In the genomic region with DNA sequence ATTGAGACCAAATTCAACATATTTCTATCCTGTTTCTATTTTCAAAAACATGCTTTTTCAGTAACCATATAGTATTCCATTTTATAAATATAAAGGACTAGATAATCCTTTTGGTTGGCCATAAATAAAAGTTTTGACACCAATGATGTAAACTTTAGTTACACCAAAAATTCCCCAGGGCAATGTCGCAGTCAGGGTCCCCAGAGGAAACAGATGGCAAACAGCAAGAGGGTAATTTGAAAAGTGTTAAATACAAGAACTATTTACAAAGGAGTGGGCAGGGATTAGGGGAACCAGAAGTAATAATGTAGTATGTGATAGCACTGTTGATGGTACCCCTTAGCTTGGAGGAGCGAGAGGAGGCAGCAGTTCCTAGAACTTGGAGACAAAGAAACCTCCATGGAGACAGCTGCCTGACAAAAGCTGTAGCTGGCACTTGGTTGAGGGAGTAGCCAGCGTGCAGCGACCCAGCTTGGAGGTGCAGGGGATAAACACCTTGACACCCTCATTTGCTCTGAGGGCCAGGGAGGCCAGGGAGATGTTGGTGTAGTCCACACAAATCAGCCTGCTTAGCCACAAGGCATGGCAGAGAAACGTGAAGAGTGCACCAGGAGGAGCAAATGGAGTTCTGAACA, we compare ENCODE assay signal across 27 cellular contexts. TPM values are rescaled to one million over a fixed set of nuclear protein-coding genes. Genes with fewer than 3 reads are reported as not detected.
DNase-seq lines count a peak whose midpoint lies in the region; ATAC-seq and TF ChIP-seq lines count a peak whose summit lies in the region.
"Had no signal": no experiment of that assay in that cellular context is flagged by ENCODE, and none has a peak within 500 bp of the region (broad histone marks: within the 10 kb centered on the region; RNA-seq: fewer than 3 reads in every experiment).

No MANE protein-coding gene starts in this region.

- no TSS peak for BruUV-seq in OCI-LY7 (replicated peaks; lab: Mats Ljungman, UMichigan)

- ATAC-seq in memory B cell (ENCODE audit: low read depth) (peak; percentile 24), heart right ventricle (no peak)
- ATAC-seq: left lung, right cardiac atrium had no signal

- peaks cover 11% of the 10 kb centered on the region for H3K4me1 Mint-ChIP-seq in memory B cell

- POLR2A ChIA-PET in OCI-LY7 (lab: Charles Lee) = interaction anchor here (0.6 kb wide), 1 partner anchor 232 kb away, joined by 3 read pairs; no protein-coding TSS in a partner anchor

- H3K4me2 ChIP-seq in OCI-LY7 (ENCODE audit: low read length) = no peak overlapping the region
- H3K4me2 ChIP-seq: SK-N-SH had no signal

- H3K36me3 ChIP-seq in OCI-LY7 (ENCODE audit: insufficient read depth, low read length) (no peaks in the 10 kb centered on the region), heart right ventricle (no peaks in the 10 kb centered on the region)
- H3K36me3 ChIP-seq: ascending aorta, BE2C, left lung, stomach, uterus had no signal

- 61 to 67% methylated on average over 5 of the region's 5 CpGs for WGBS in heart right ventricle, 2 donors

- H3K9me3 Mint-ChIP-seq in memory B cell = peaks cover 4% of the 10 kb centered on the region
- H3K9me3 Mint-ChIP-seq: activated T-cell treated with anti-CD3 and anti-CD28 coated beads, Interleukin-2, amount 50 U/mL, for 24 hours had no signal

- H3K27ac Mint-ChIP-seq in memory B cell = no peak overlapping the region
- H3K27ac Mint-ChIP-seq: activated B cell treated with CpG ODN at 0.5 μM for 24 hours; activated naive CD8-positive, alpha-beta T cell treated with anti-CD3 and anti-CD28 coated beads, Interleukin-2, amount 10 ng/mL, durations not matched to agents 7 days and 5 days; activated T-cell treated with anti-CD3 and anti-CD28 coated beads, Interleukin-2, amount 50 U/mL, for 24 hours had no signal

- intact Hi-C loops in OCI-LY7 (cut with micrococcal nuclease; ENCODE audit: unreplicated experiment) = no loop called here
- intact Hi-C loops in heart right ventricle (cut with DNase I) = loop anchor here in 1 of 10 donors (5.0 kb wide), 1 partner anchor 51 kb away; no protein-coding TSS in a partner anchor

- H3K27ac ChIP-seq in OCI-LY7 (ENCODE audit: low read depth, low read length, poor library complexity, severe bottlenecking) (no peak overlapping the region), heart right ventricle (no peak overlapping the region)
- H3K27ac ChIP-seq: ascending aorta, coronary artery, left lung, stomach, uterus had no signal

- DNase-seq in DMS 273 (lab: John Stamatoyannopoulos, UW; ENCODE audit: unreplicated experiment) (peak; percentile 36), MV-4-11 (lab: John Stamatoyannopoulos, UW) (peak; percentile 2), OCI-LY7 (ENCODE audit: low spot score) (peak; percentile 8), memory B cell (ENCODE audit: low spot score in 2 of 2) (no peak), heart right ventricle (no peak), OCI-M2 (lab: John Stamatoyannopoulos, UW; ENCODE audit: unreplicated experiment) (no peak), retina (no peak)
- DNase-seq: activated B cell treated with CpG ODN at 0.5 μM for 24 hours; activated CD4-positive, alpha-beta T cell treated with anti-CD3 and anti-CD28 coated beads, Interleukin-2, amount 50 U/mL, for 1 hour; activated gamma-delta T cell; activated naive CD8-positive, alpha-beta T cell treated with anti-CD3 and anti-CD28 coated beads, Interleukin-2, amount 10 ng/mL, durations not matched to agents 7 days and 5 days; activated T-cell treated with anti-CD3 and anti-CD28 coated beads, Interleukin-2, amount 50 U/mL, for 24 hours; BE2C; effector CD8-positive, alpha-beta T cell; left lung; NCI-H1105 treated with DMSO at 0.1 percent for 48 hours; NCI-H2081; NCI-H345; NCI-H774; posterior cingulate gyrus; right cardiac atrium; SK-N-SH; stimulated activated CD8-positive, alpha-beta memory T cell treated with anti-CD3 and anti-CD28 coated beads, Interleukin-4, amount 100 ng/mL, for 48 hours; stomach; uterus had no signal

- H3K9me2 ChIP-seq in OCI-LY7 (ENCODE audit: insufficient read depth, low read length) = no peaks in the 10 kb centered on the region
- H3K9me2 ChIP-seq: SK-N-SH had no signal

- no peak overlapping the region for H3K4me3 Mint-ChIP-seq in memory B cell
- H3K4me3 Mint-ChIP-seq: activated B cell treated with CpG ODN at 0.5 μM for 24 hours; activated naive CD8-positive, alpha-beta T cell treated with anti-CD3 and anti-CD28 coated beads, Interleukin-2, amount 10 ng/mL, durations not matched to agents 7 days and 5 days; activated T-cell treated with anti-CD3 and anti-CD28 coated beads, Interleukin-2, amount 50 U/mL, for 24 hours had no signal

- peaks cover 16% of the 10 kb centered on the region for H3K27me3 Mint-ChIP-seq in memory B cell

- no peaks in the 10 kb centered on the region for H3K79me2 ChIP-seq in OCI-LY7 (ENCODE audit: insufficient read depth, low read depth, low read length)

- peaks cover 0 to 13% (median 0%) of the 10 kb centered on the region in 7 donors for H3K27me3 ChIP-seq in heart right ventricle
- H3K27me3 ChIP-seq: ascending aorta, BE2C, left lung, uterus had no signal

- H3K4me1 ChIP-seq in OCI-LY7 (ENCODE audit: insufficient read depth, low read length, poor library complexity, severe bottlenecking) (peaks cover 18% of the 10 kb centered on the region), heart right ventricle (peaks cover 0 to 12% (median 0%) of the 10 kb centered on the region in 9 donors)
- H3K4me1 ChIP-seq: ascending aorta, uterus had no signal

- H3K36me3 Mint-ChIP-seq in memory B cell = peaks cover 2% of the 10 kb centered on the region
- H3K36me3 Mint-ChIP-seq: activated naive CD8-positive, alpha-beta T cell treated with anti-CD3 and anti-CD28 coated beads, Interleukin-2, amount 10 ng/mL, durations not matched to agents 7 days and 5 days had no signal

- CTCF ChIA-PET in OCI-LY7 (lab: Charles Lee; ENCODE audit: unreplicated experiment) = no interaction called here

- no peak overlapping the region for H2AFZ ChIP-seq in OCI-LY7 (ENCODE audit: low read length)

- H4K20me1 ChIP-seq in OCI-LY7 (ENCODE audit: insufficient read depth, low read length) = no peaks in the 10 kb centered on the region

- H3K4me3 ChIP-seq in OCI-LY7 (ENCODE audit: low read depth, low read length, poor library complexity, severe bottlenecking) (no peak overlapping the region), heart right ventricle (no peak overlapping the region)
- H3K4me3 ChIP-seq: ascending aorta, coronary artery, left lung, stomach, uterus had no signal

- H3K9me3 ChIP-seq in OCI-LY7 (ENCODE audit: low read length) = peaks cover 5% of the 10 kb centered on the region; the same call in 1 of the 2 replicates
- H3K9me3 ChIP-seq in heart right ventricle = no peaks in the 10 kb centered on the region
- H3K9me3 ChIP-seq: ascending aorta, BE2C, left lung, SK-N-SH, stomach, uterus had no signal

- no peak for TF ChIP-seq CTCF in OCI-LY7 (conservative IDR thresholded peaks at IDR 0.05; ENCODE audit: low read length)
- no peak for TF ChIP-seq CTCF in heart right ventricle (IDR thresholded peaks at IDR 0.05)

RNA-seq across cellular contexts. Expression of gene MSANTD3, which starts 18.3 kb away (rescaled TPM):
- 38.0 and 51.7 TPM in 2 replicates for total RNA-seq in OCI-LY7 (2014; rRNA removed; shearing (Covaris generic))
- total RNA-seq in OCI-LY7 (2022) (30.5 and 33.1 TPM in 2 replicates), heart right ventricle (10 to 100 TPM; 11.9 to 32.2 (median 20.1) TPM)
- polyA plus RNA-seq in heart right ventricle = 10 to 100 TPM; 12.1 to 20.4 TPM

RNA-seq across cellular contexts. Expression of gene TEX10, which starts 55.9 kb away (rescaled TPM):
- total RNA-seq in OCI-LY7 (2014; rRNA removed; shearing (Covaris generic)) = 39.2 and 43.9 TPM in 2 replicates
- 38.4 and 44.9 TPM in 2 replicates for total RNA-seq in OCI-LY7 (2022)
- total RNA-seq in heart right ventricle = 10 to 100 TPM in 2 of 10 donors, 1 to 10 TPM in 8; 7.1 to 10.3 (median 9.2) TPM
- 1 to 10 TPM; 2.9 to 6.0 TPM for polyA plus RNA-seq in heart right ventricle

Comparison
In these comparisons a context has a peak if more than half of its experiments do, and no peak if none do; other contexts are left out.
1. DNase-seq: peak in DMS 273 (single experiment), MV-4-11 (single experiment) and OCI-LY7 (single experiment); none in memory B cell (0 of 2), heart right ventricle (0 of 2), OCI-M2 (single experiment) and retina (single experiment).